12 cellular contexts compared by ENCODE assay signal in the genomic region with DNA sequence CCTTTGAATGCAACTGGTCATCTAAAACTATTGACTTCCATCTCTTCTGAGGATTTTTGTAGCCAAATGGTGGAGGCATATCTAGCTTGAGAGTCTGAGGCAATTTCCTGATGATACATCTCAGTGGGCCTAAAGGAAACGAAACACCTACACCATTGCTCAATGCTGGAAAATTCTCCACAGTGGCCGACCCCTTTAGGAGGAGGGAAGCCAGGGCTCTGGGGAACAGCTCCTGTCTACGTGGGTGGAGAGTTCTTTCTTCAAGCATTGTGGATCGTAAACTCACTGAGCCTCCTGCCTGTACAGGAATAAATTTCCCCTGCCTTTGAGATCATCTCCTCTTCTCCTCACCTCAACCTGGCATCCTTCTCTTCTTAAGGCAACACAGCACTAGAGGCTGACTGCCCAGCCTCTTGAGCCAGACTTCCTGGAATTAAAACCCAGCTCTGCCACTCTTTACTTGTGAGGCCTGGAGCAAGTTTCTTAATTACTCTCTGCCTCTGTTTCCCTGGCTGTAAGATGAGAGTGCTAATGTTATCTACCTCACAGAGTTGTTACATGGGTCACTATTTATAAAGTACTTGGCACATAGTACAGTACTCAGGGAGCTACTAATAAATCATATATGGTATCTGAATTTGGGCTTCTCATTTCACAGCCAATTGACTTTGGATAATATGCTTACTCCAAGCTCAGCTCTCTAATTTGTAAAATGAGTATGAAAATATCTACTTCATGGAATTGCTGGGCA.
DNase-seq lines count a peak whose midpoint lies in the region; TF ChIP-seq lines count a peak whose summit lies in the region.
"Had no signal": no experiment of that assay in that cellular context is flagged by ENCODE, and none has a peak within 500 bp of the region (broad histone marks: within the 10 kb centered on the region; RNA-seq: fewer than 3 reads in every experiment).

No MANE protein-coding gene starts in this region.

- H3K4me3 Mint-ChIP-seq in T-helper 2 cell treated with Interferon-gamma antibody and Interleukin-4, amounts not matched to agents 5 μg/mL and 100 μg/mL, for 36 hours = no peak overlapping the region

- TF ChIP-seq CTCF in AG10803 (conservative IDR thresholded peaks at IDR 0.05; ENCODE audit: low read length) (no peak), fibroblast of the aortic adventitia (IDR thresholded peaks at IDR 0.05; ENCODE audit: insufficient read depth, low read length) (no peak), prostate gland (IDR thresholded peaks at IDR 0.05) (no peak)

- intact Hi-C loops in prostate gland (cut with DNase I) = loop anchor here (5.0 kb wide), 1 partner anchor 51 kb away; no protein-coding TSS in a partner anchor

- no peaks in the 10 kb centered on the region for H3K27me3 ChIP-seq in SJCRH30
- H3K27me3 ChIP-seq in prostate gland (replicated peaks; ENCODE audit: insufficient read depth) = no peaks in the 10 kb centered on the region

- peaks cover 2% of the 10 kb centered on the region for H3K4me1 Mint-ChIP-seq in T-helper 2 cell treated with Interferon-gamma antibody and Interleukin-4, amounts not matched to agents 5 μg/mL and 100 μg/mL, for 36 hours (ENCODE audit: low read depth)

- WGBS in prostate gland = 34% methylated on average over 4 of the region's 4 CpGs

- H3K9me3 Mint-ChIP-seq in T-helper 2 cell treated with Interferon-gamma antibody and Interleukin-4, amounts not matched to agents 5 μg/mL and 100 μg/mL, for 36 hours = peaks cover 6% of the 10 kb centered on the region

- H3K4me1 ChIP-seq in SJCRH30 (peaks cover 23% of the 10 kb centered on the region), prostate gland (replicated peaks) (no peaks in the 10 kb centered on the region)

- H3K4me3 ChIP-seq in AG10803 (ENCODE audit: low read length) (no peak overlapping the region), SJCRH30 (no peak overlapping the region), fibroblast of the aortic adventitia (ENCODE audit: low read depth, low read length) (no peak overlapping the region), prostate gland (no peak overlapping the region)

- H3K36me3 ChIP-seq in SJCRH30 (no peaks in the 10 kb centered on the region), prostate gland (no peaks in the 10 kb centered on the region)

- TF ChIP-seq POLR2A in prostate gland (IDR thresholded peaks at IDR 0.05) (no peak), erythroblast (IDR thresholded peaks at IDR 0.05; ENCODE audit: low read length) (no peak)

- peaks cover 2% of the 10 kb centered on the region for H3K27me3 Mint-ChIP-seq in T-helper 2 cell treated with Interferon-gamma antibody and Interleukin-4, amounts not matched to agents 5 μg/mL and 100 μg/mL, for 36 hours (ENCODE audit: low read depth)

- no peak overlapping the region for H3K27ac Mint-ChIP-seq in T-helper 2 cell treated with Interferon-gamma antibody and Interleukin-4, amounts not matched to agents 5 μg/mL and 100 μg/mL, for 36 hours

- no peaks in the 10 kb centered on the region for H3K36me3 Mint-ChIP-seq in T-helper 2 cell treated with Interferon-gamma antibody and Interleukin-4, amounts not matched to agents 5 μg/mL and 100 μg/mL, for 36 hours (ENCODE audit: low read depth)

- DNase-seq in AG10803 (ENCODE audit: low read depth) (peak; percentile 64), SJCRH30 (no peak), fibroblast of the aortic adventitia (ENCODE audit: low read depth) (peak; percentile 93), prostate gland (ENCODE audit: low spot score) (no peak), dedifferentiated amniotic fluid mesenchymal stem cell (ENCODE audit: extremely low spot score) (no peak), erythroblast (lab: John Stamatoyannopoulos, UW) (no peak)
- no peak for DNase-seq in T-helper 2 cell treated with Interferon-gamma antibody and Interleukin-4, amounts not matched to agents 5 μg/mL and 100 μg/mL, for 36 hours (ENCODE audit: low spot score)
- no peak for DNase-seq in activated effector memory CD4-positive, alpha-beta T cell treated with anti-CD3 and anti-CD28 coated beads, Interleukin-2, amount 50 U/mL, for 16 hours
- DNase-seq: activated CD8-positive, alpha-beta memory T cell treated with anti-CD3 and anti-CD28 coated beads, Interleukin-2, amount 50 U/mL, for 48 hours; NCI-H1105; stimulated activated CD4-positive, alpha-beta T cell treated with anti-CD3 and anti-CD28 coated beads, Interleukin-4, amount 100 ng/mL, for 24 hours had no signal

- H3K9me3 ChIP-seq in SJCRH30 (replicated peaks) (peaks cover 10% of the 10 kb centered on the region), prostate gland (no peaks in the 10 kb centered on the region)

- H3K27ac ChIP-seq in SJCRH30 (peak overlapping the region; percentile 79), prostate gland (peak overlapping the region; percentile 22 to 44)
- H3K27ac ChIP-seq: C4-2B had no signal

Comparison
In these comparisons a context has a peak if more than half of its experiments do, and no peak if none do; other contexts are left out.
1. DNase-seq: peak in AG10803 (single experiment) and fibroblast of the aortic adventitia (single experiment); none in SJCRH30 (0 of 2), prostate gland (single experiment), dedifferentiated amniotic fluid mesenchymal stem cell (single experiment), T-helper 2 cell treated with Interferon-gamma antibody and Interleukin-4, amounts not matched to agents 5 μg/mL and 100 μg/mL, for 36 hours (single experiment), activated effector memory CD4-positive, alpha-beta T cell treated with anti-CD3 and anti-CD28 coated beads, Interleukin-2, amount 50 U/mL, for 16 hours (single experiment) and erythroblast (0 of 2).